Comparison of ENCODE assay signal across 8 cellular contexts in genomic region chr5:111223790-111224560, GRCh38. TPM values are rescaled to one million over a fixed set of nuclear protein-coding genes. Genes with fewer than 3 reads are reported as not detected.
DNase-seq lines count a peak whose midpoint lies in the region; ATAC-seq and TF ChIP-seq lines count a peak whose summit lies in the region.

TSS of gene CAMK4 (plus strand) at chr5:111224384. CDS start at chr5:111224484, 100 bp downstream.

- H3K9me3 ChIP-seq in HUES48 (ENCODE audit: control insufficient read depth, insufficient read depth, low read length) (no peaks in the 10 kb centered on the region), osteoblast (ENCODE audit: low read depth, low read length) (no peaks in the 10 kb centered on the region), thoracic aorta (no peaks in the 10 kb centered on the region)

- H3K36me3 ChIP-seq in HUES48 (ENCODE audit: control insufficient read depth, insufficient read depth, low read length) (no peaks in the 10 kb centered on the region), osteoblast (ENCODE audit: insufficient read depth, low read length) (no peaks in the 10 kb centered on the region), thoracic aorta (no peaks in the 10 kb centered on the region)

- peak within 1 kb of the TSS; percentile 83 for H2AFZ ChIP-seq in osteoblast (ENCODE audit: low read length)

- H3K27ac ChIP-seq in HUES48 (ENCODE audit: low read depth, low read length), result peak within 1 kb of the TSS; percentile 39
- H3K27ac ChIP-seq in osteoblast (ENCODE audit: low read depth, low read length), result no peak within 1 kb of the TSS
- H3K27ac ChIP-seq in thoracic aorta, result no peak within 1 kb of the TSS

- H3K79me2 ChIP-seq in osteoblast (ENCODE audit: insufficient read depth, low read length), result no peaks in the 10 kb centered on the region

- H3K4me2 ChIP-seq in osteoblast (ENCODE audit: insufficient read depth, low read length), result peak within 1 kb of the TSS; percentile 84

- peak within 1 kb of the TSS; percentile 50 for H3K9ac ChIP-seq in HUES48 (ENCODE audit: low read depth, low read length)

- H3K4me3 ChIP-seq in HUES48 (ENCODE audit: low read depth, low read length) (peak within 1 kb of the TSS; percentile 74), osteoblast (ENCODE audit: insufficient read depth, low read length) (peak within 1 kb of the TSS; percentile 70), thoracic aorta (peak within 1 kb of the TSS; percentile 83)

- ATAC-seq in GM21423 (IDR thresholded peaks at IDR 0.05; ENCODE audit: unreplicated experiment) (peak; percentile 76), thoracic aorta (ENCODE audit: insufficient number of reproducible peaks, low FRiP score, low read depth) (peak; percentile 29)

- H3K27me3 ChIP-seq in HUES48 (ENCODE audit: control insufficient read depth, insufficient read depth, low read length) (peaks cover 33% of the 10 kb centered on the region), osteoblast (ENCODE audit: insufficient read depth, low read length) (peaks cover 7% of the 10 kb centered on the region), thoracic aorta (replicated peaks; ENCODE audit: insufficient read depth) (no peaks in the 10 kb centered on the region)

- H3K4me1 ChIP-seq in HUES48 (ENCODE audit: control insufficient read depth, insufficient read depth, low read length) (peaks cover 22% of the 10 kb centered on the region), osteoblast (ENCODE audit: insufficient read depth, low read length) (no peaks in the 10 kb centered on the region), thoracic aorta (ENCODE audit: control insufficient read depth in 1 of 2, low read depth in 2 of 2) (peaks cover 5 to 9% of the 10 kb centered on the region in 2 donors)

- DNase-seq in DMS53 (lab: John Stamatoyannopoulos, UW) (peak; percentile 83), SHP77 (lab: John Stamatoyannopoulos, UW) (peak; percentile 25 to 66), germinal center (ENCODE audit: low spot score) (peak; percentile 81), osteoblast (ENCODE audit: insufficient read length, low spot score, missing footprints) (peak; percentile 93), thoracic aorta (ENCODE audit: low spot score) (no peak)
- peak; percentile 35 to 83 (median 56) for DNase-seq in activated naive CD4-positive, alpha-beta T cell (lab: John Stamatoyannopoulos, UW)

- TF ChIP-seq CTCF in osteoblast (IDR thresholded peaks at IDR 0.05; ENCODE audit: extremely low read depth, low read depth, low read length) (no peak), thoracic aorta (IDR thresholded peaks at IDR 0.05) (no peak)

- H4K20me1 ChIP-seq in osteoblast (ENCODE audit: insufficient read depth, low read length), result no peaks in the 10 kb centered on the region

RNA-seq across cellular contexts. Expression of gene CAMK4, which starts in this region (rescaled TPM):
- total RNA-seq in osteoblast, result 0.29 and 0.72 TPM in 2 replicates
- total RNA-seq in thoracic aorta, result 1 to 10 TPM; 3.8 to 6.6 TPM

Comparison
In these comparisons a context has a peak if more than half of its experiments do, and no peak if none do; other contexts are left out.
1. Peak in DNase-seq, H3K4me3 ChIP-seq and H3K4me2 ChIP-seq in osteoblast; RNA of the gene not detected or under 1 TPM.